Comparison of ENCODE assay signal across 29 cellular contexts in the genomic region with DNA sequence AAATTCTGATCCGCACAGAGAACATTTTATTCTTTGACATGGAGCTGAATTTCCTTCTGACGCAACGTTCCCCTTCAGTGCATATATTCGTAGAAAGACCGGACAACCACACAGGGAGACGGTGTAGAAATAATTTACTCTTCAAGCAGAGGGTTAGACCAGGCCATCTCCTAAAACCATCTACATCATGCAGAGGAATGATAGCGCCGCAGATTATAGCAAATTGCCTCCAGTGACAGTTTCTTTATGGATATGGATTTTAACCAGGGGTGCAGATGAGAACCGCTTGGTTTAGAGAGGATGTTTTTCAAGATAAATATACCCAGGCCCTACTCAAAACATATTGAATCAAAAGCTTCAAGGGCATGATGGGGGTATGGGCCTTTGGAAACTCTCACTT.
A peak's percentile ranks its signal among the peaks of the same experiment; 100 is the strongest.
DNase-seq lines count a peak whose midpoint lies in the region; ATAC-seq and TF ChIP-seq lines count a peak whose summit lies in the region.
"Had no signal": no experiment of that assay in that cellular context is flagged by ENCODE, and none has a peak within 500 bp of the region (broad histone marks: within the 10 kb centered on the region; RNA-seq: fewer than 3 reads in every experiment).

No MANE protein-coding gene starts in this region.

- peak in 1 of 2 experiments; percentile 74; a peak in 2 of 4 replicates for TF ChIP-seq EP300 in SK-N-SH (IDR thresholded peaks at IDR 0.05; ENCODE audit: borderline replicate concordance in 1 of 2, low read depth in 1 of 2, low read length in 1 of 2)

- H4K20me1 ChIP-seq in SK-N-SH (ENCODE audit: insufficient read depth) = no peaks in the 10 kb centered on the region
- H4K20me1 ChIP-seq: BLaER1; BLaER1 treated with 17β-estradiol and CSF1 and Interleukin-3, amounts not matched to agents 10 nM and 100 nM had no signal

- POLR2A ChIA-PET in SK-N-SH (lab: Yijun Ruan, JAX) = no interaction called here

- no peaks in the 10 kb centered on the region for H3K36me3 ChIP-seq in SK-N-SH (replicated peaks in 1 of 2; ENCODE audit: control insufficient read depth in 1 of 2, insufficient read depth in 2 of 2, low read length in 1 of 2)
- H3K36me3 ChIP-seq: BE2C; BLaER1; BLaER1 treated with 17β-estradiol and CSF1 and Interleukin-3, amounts not matched to agents 10 nM and 100 nM had no signal

- no peak for TF ChIP-seq CTCF in SK-N-SH (IDR thresholded peaks at IDR 0.05)

- H3K9ac ChIP-seq in SK-N-SH = no peak overlapping the region
- H3K9ac ChIP-seq: BLaER1; BLaER1 treated with 17β-estradiol and CSF1 and Interleukin-3, amounts not matched to agents 10 nM and 100 nM had no signal

- DNase-seq in SK-N-SH = peak; percentile 47
- no peak for DNase-seq in T-helper 1 cell
- DNase-seq: 8988T; ACHN; AML-193; BE2C; C1 segment of cervical spinal cord; Caco-2; Calu3; CD4-positive, alpha-beta memory T cell; CD4-positive, alpha-beta T cell; CD4-positive, CD25-positive, alpha-beta regulatory T cell; CD8-positive, alpha-beta memory T cell; CD8-positive, alpha-beta T cell; COR-L47; DMS 273 treated with DMSO at 0.1 percent for 48 hours; DMS153; DMS53; DMS79; DMS79 treated with DMSO at 0.1 percent for 48 hours; DND-41; EL had no signal

- no peaks in the 10 kb centered on the region for H3K27me3 ChIP-seq in SK-N-SH (ENCODE audit: insufficient read depth)
- H3K27me3 ChIP-seq: BE2C; BLaER1; BLaER1 treated with 17β-estradiol and CSF1 and Interleukin-3, amounts not matched to agents 10 nM and 100 nM had no signal

- no peaks in the 10 kb centered on the region for H3F3A ChIP-seq in SK-N-SH (replicated peaks; ENCODE audit: insufficient read depth)

- WGBS in SK-N-SH (ENCODE audit: low lambda C conversion rate) = 78% methylated on average over 9 of the region's 9 CpGs

- H3K4me3 ChIP-seq in SK-N-SH (ENCODE audit: low read depth in 2 of 2, low read length in 1 of 2) = no peak overlapping the region
- H3K4me3 ChIP-seq: A549; BLaER1; BLaER1 treated with 17β-estradiol and CSF1 and Interleukin-3, amounts not matched to agents 10 nM and 100 nM had no signal

- CTCF ChIA-PET in SK-N-SH (lab: Yijun Ruan, JAX) = interaction anchor here (1.6 kb wide), 1 partner anchor 19 kb away, joined by 4 read pairs; no protein-coding TSS in a partner anchor

- TF ChIP-seq RAD21 in SK-N-SH (IDR thresholded peaks at IDR 0.05; ENCODE audit: low read length) = no peak

- no peaks in the 10 kb centered on the region for H3K9me2 ChIP-seq in SK-N-SH

- H3K9me3 ChIP-seq in SK-N-SH = no peaks in the 10 kb centered on the region
- H3K9me3 ChIP-seq: A549; BE2C; BLaER1; BLaER1 treated with 17β-estradiol and CSF1 and Interleukin-3, amounts not matched to agents 10 nM and 100 nM; Caco-2 had no signal

- ATAC-seq in SK-N-SH treated with all-trans-retinoic acid at 6 μM for 48 hours (no peak), HG03520 (IDR thresholded peaks at IDR 0.05; ENCODE audit: unreplicated experiment) (no peak)
- ATAC-seq: A549; CD8-positive, alpha-beta T cell had no signal

- H3K4me2 ChIP-seq in SK-N-SH = no peak overlapping the region
- H3K4me2 ChIP-seq: A549; BLaER1; BLaER1 treated with 17β-estradiol and CSF1 and Interleukin-3, amounts not matched to agents 10 nM and 100 nM had no signal

- H3K79me2 ChIP-seq in SK-N-SH (ENCODE audit: insufficient read depth) = no peaks in the 10 kb centered on the region

- no peak overlapping the region for H2AFZ ChIP-seq in SK-N-SH (ENCODE audit: low read depth)

- no peak overlapping the region for H3K27ac ChIP-seq in SK-N-SH (ENCODE audit: low read depth in 2 of 2, low read length in 1 of 2)
- H3K27ac ChIP-seq: 22Rv1; A549; BLaER1; BLaER1 treated with 17β-estradiol and CSF1 and Interleukin-3, amounts not matched to agents 10 nM and 100 nM; C4-2B had no signal

- peaks cover 0 to 7% of the 10 kb centered on the region in 2 experiments; a peak in 1 of 4 replicates for H3K4me1 ChIP-seq in SK-N-SH (ENCODE audit: control insufficient read depth in 1 of 2, insufficient read depth in 2 of 2, low read depth in 1 of 2, low read length in 1 of 2)
- H3K4me1 ChIP-seq: A549, BE2C, Caco-2 had no signal

TF ChIP-seq in SK-N-SH, 30 proteins besides CTCF, POLR2A, EP300 and RAD21:
- TF ChIP-seq, protein P1, sequence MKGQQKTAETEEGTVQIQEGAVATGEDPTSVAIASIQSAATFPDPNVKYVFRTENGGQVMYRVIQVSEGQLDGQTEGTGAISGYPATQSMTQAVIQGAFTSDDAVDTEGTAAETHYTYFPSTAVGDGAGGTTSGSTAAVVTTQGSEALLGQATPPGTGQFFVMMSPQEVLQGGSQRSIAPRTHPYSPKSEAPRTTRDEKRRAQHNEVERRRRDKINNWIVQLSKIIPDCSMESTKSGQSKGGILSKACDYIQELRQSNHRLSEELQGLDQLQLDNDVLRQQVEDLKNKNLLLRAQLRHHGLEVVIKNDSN (IDR thresholded peaks at IDR 0.05; ENCODE audit: borderline replicate concordance, low read depth) = no peak
- TF ChIP-seq GATA2 (CRISPR knock-in tag; IDR thresholded peaks at IDR 0.05) = peak; percentile 57

TF ChIP-seq in SK-N-SH treated with all-trans-retinoic acid at 6 μM for 48 hours, 23 proteins besides CTCF, POLR2A, EP300 and RAD21:
- TF ChIP-seq, protein P2, sequence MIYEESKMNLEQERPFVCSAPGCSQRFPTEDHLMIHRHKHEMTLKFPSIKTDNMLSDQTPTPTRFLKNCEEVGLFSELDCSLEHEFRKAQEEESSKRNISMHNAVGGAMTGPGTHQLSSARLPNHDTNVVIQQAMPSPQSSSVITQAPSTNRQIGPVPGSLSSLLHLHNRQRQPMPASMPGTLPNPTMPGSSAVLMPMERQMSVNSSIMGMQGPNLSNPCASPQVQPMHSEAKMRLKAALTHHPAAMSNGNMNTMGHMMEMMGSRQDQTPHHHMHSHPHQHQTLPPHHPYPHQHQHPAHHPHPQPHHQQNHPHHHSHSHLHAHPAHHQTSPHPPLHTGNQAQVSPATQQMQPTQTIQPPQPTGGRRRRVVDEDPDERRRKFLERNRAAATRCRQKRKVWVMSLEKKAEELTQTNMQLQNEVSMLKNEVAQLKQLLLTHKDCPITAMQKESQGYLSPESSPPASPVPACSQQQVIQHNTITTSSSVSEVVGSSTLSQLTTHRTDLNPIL (CRISPR knock-in tag; IDR thresholded peaks at IDR 0.05; ENCODE audit: low read depth) = no peak
- TF ChIP-seq TCF4 (CRISPR knock-in tag; IDR thresholded peaks at IDR 0.05; ENCODE audit: borderline replicate concordance) = peak; percentile 31; the same call in 1 of the 2 replicates
TF ChIP-seq in SK-N-SH treated with all-trans-retinoic acid at 6 μM for 48 hours: peak in this region for 1.
